In the genomic region with DNA sequence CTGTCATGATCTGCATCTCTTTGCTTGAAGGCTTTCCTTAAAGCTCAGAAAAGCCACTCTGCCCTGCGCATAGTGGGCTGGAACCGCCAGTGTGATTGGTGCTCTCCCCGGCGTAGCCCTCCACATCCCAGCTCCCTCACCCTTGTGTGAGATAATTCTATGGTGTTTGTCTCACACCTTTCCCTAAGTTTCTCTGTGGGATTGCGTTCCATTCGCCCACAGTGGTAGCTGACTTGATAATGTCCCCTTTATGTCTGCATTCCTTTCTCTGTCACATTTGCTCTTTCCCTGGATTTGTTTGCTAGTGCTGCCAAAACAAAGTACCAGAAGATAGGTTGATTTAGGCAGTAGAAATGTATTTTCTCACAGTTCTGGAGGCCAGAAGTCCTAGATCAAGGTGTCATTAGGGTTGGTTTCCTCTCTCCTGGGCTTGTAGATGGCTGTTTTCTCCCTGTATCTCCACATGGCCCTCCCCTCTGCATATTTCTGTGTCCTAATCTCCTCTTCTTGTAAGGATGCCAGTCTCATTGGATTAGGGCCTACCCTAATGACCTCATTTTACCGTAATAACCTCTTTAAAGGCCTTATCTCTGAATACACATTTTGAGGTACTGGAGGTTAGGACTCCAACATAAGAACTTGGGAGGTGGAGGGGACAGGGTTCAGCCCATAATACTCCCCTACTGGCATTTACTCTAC, we compare ENCODE assay signal across 1 cellular context.
TF ChIP-seq lines count a peak whose summit lies in the region.

No MANE protein-coding gene starts in this region.

TF ChIP-seq in HepG2, 621 proteins besides CTCF, POLR2A, EP300 and RAD21 (continued from another document and continues in another):
- TF ChIP-seq, protein P1, sequence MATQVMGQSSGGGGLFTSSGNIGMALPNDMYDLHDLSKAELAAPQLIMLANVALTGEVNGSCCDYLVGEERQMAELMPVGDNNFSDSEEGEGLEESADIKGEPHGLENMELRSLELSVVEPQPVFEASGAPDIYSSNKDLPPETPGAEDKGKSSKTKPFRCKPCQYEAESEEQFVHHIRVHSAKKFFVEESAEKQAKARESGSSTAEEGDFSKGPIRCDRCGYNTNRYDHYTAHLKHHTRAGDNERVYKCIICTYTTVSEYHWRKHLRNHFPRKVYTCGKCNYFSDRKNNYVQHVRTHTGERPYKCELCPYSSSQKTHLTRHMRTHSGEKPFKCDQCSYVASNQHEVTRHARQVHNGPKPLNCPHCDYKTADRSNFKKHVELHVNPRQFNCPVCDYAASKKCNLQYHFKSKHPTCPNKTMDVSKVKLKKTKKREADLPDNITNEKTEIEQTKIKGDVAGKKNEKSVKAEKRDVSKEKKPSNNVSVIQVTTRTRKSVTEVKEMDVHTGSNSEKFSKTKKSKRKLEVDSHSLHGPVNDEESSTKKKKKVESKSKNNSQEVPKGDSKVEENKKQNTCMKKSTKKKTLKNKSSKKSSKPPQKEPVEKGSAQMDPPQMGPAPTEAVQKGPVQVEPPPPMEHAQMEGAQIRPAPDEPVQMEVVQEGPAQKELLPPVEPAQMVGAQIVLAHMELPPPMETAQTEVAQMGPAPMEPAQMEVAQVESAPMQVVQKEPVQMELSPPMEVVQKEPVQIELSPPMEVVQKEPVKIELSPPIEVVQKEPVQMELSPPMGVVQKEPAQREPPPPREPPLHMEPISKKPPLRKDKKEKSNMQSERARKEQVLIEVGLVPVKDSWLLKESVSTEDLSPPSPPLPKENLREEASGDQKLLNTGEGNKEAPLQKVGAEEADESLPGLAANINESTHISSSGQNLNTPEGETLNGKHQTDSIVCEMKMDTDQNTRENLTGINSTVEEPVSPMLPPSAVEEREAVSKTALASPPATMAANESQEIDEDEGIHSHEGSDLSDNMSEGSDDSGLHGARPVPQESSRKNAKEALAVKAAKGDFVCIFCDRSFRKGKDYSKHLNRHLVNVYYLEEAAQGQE (IDR thresholded peaks at IDR 0.05; ENCODE audit: borderline replicate concordance in 1 of 2, low read depth in 1 of 2, low read length in 2 of 2) = no peak
- no peak for TF ChIP-seq ZMYM3 (CRISPR knock-in tag; IDR thresholded peaks at IDR 0.05)
- no peak for TF ChIP-seq HOXA5 (CRISPR knock-in tag; IDR thresholded peaks at IDR 0.05)
- TF ChIP-seq NR2F1 (CRISPR knock-in tag; IDR thresholded peaks at IDR 0.05) = no peak
- TF ChIP-seq SOX5 (CRISPR knock-in tag; IDR thresholded peaks at IDR 0.05; ENCODE audit: borderline replicate concordance) = peak; percentile 21; the same call in 1 of the 2 replicates
- no peak for TF ChIP-seq ZNF570 (CRISPR knock-in tag; IDR thresholded peaks at IDR 0.05; ENCODE audit: borderline replicate concordance)
- TF ChIP-seq ZSCAN21 (CRISPR knock-in tag; IDR thresholded peaks at IDR 0.05; ENCODE audit: borderline replicate concordance) = no peak
- no peak for TF ChIP-seq ZFYVE20 (CRISPR knock-in tag; IDR thresholded peaks at IDR 0.05; ENCODE audit: borderline replicate concordance, low read depth)
- no peak for TF ChIP-seq ZSCAN9 (CRISPR knock-in tag; IDR thresholded peaks at IDR 0.05; ENCODE audit: borderline replicate concordance)
- TF ChIP-seq TAF1 (CRISPR knock-in tag; IDR thresholded peaks at IDR 0.05) = no peak
- no peak for TF ChIP-seq NCOA5 (CRISPR knock-in tag; IDR thresholded peaks at IDR 0.05)
- TF ChIP-seq CEBPB (IDR thresholded peaks at IDR 0.05; ENCODE audit: borderline replicate concordance, low read depth, low read length) = no peak
- peak; percentile 98 for TF ChIP-seq GZF1 (CRISPR knock-in tag; IDR thresholded peaks at IDR 0.05)
- TF ChIP-seq THYN1 (CRISPR knock-in tag; IDR thresholded peaks at IDR 0.05; ENCODE audit: borderline replicate concordance, low read depth) = 0 out of 2 replicates have a peak, but pooled peaks have one; percentile 31
- TF ChIP-seq, protein P2, sequence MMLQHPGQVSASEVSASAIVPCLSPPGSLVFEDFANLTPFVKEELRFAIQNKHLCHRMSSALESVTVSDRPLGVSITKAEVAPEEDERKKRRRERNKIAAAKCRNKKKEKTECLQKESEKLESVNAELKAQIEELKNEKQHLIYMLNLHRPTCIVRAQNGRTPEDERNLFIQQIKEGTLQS (CRISPR knock-in tag; IDR thresholded peaks at IDR 0.05) = no peak
- TF ChIP-seq ZFY (CRISPR knock-in tag; IDR thresholded peaks at IDR 0.05) = 0 out of 2 replicates have a peak, but pooled peaks have one; percentile 19
- TF ChIP-seq, protein P3, sequence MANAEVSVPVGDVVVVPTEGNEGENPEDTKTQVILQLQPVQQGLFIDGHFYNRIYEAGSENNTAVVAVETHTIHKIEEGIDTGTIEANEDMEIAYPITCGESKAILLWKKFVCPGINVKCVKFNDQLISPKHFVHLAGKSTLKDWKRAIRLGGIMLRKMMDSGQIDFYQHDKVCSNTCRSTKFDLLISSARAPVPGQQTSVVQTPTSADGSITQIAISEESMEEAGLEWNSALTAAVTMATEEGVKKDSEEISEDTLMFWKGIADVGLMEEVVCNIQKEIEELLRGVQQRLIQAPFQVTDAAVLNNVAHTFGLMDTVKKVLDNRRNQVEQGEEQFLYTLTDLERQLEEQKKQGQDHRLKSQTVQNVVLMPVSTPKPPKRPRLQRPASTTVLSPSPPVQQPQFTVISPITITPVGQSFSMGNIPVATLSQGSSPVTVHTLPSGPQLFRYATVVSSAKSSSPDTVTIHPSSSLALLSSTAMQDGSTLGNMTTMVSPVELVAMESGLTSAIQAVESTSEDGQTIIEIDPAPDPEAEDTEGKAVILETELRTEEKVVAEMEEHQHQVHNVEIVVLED (CRISPR knock-in tag; IDR thresholded peaks at IDR 0.05; ENCODE audit: borderline replicate concordance) = no peak
- TF ChIP-seq RXRA (CRISPR knock-in tag; IDR thresholded peaks at IDR 0.05) = no peak
- TF ChIP-seq, protein P4, sequence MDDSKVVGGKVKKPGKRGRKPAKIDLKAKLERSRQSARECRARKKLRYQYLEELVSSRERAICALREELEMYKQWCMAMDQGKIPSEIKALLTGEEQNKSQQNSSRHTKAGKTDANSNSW (CRISPR knock-in tag; IDR thresholded peaks at IDR 0.05; ENCODE audit: borderline replicate concordance) = no peak
- TF ChIP-seq ZNF605 (CRISPR knock-in tag; IDR thresholded peaks at IDR 0.05) = no peak
- 0 out of 2 replicates have a peak, but pooled peaks have one; percentile 24 for TF ChIP-seq HMG20A (CRISPR knock-in tag; IDR thresholded peaks at IDR 0.05; ENCODE audit: borderline replicate concordance)
- TF ChIP-seq, protein P5, sequence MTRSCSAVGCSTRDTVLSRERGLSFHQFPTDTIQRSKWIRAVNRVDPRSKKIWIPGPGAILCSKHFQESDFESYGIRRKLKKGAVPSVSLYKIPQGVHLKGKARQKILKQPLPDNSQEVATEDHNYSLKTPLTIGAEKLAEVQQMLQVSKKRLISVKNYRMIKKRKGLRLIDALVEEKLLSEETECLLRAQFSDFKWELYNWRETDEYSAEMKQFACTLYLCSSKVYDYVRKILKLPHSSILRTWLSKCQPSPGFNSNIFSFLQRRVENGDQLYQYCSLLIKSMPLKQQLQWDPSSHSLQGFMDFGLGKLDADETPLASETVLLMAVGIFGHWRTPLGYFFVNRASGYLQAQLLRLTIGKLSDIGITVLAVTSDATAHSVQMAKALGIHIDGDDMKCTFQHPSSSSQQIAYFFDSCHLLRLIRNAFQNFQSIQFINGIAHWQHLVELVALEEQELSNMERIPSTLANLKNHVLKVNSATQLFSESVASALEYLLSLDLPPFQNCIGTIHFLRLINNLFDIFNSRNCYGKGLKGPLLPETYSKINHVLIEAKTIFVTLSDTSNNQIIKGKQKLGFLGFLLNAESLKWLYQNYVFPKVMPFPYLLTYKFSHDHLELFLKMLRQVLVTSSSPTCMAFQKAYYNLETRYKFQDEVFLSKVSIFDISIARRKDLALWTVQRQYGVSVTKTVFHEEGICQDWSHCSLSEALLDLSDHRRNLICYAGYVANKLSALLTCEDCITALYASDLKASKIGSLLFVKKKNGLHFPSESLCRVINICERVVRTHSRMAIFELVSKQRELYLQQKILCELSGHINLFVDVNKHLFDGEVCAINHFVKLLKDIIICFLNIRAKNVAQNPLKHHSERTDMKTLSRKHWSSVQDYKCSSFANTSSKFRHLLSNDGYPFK (CRISPR knock-in tag; IDR thresholded peaks at IDR 0.05; ENCODE audit: borderline replicate concordance) = no peak
- TF ChIP-seq KLF16 (CRISPR knock-in tag; IDR thresholded peaks at IDR 0.05) = no peak
- TF ChIP-seq ZNF383 (CRISPR knock-in tag; IDR thresholded peaks at IDR 0.05; ENCODE audit: borderline replicate concordance) = no peak
- TF ChIP-seq MTF2 (CRISPR knock-in tag; IDR thresholded peaks at IDR 0.05; ENCODE audit: borderline replicate concordance) = no peak
- TF ChIP-seq, protein P6, sequence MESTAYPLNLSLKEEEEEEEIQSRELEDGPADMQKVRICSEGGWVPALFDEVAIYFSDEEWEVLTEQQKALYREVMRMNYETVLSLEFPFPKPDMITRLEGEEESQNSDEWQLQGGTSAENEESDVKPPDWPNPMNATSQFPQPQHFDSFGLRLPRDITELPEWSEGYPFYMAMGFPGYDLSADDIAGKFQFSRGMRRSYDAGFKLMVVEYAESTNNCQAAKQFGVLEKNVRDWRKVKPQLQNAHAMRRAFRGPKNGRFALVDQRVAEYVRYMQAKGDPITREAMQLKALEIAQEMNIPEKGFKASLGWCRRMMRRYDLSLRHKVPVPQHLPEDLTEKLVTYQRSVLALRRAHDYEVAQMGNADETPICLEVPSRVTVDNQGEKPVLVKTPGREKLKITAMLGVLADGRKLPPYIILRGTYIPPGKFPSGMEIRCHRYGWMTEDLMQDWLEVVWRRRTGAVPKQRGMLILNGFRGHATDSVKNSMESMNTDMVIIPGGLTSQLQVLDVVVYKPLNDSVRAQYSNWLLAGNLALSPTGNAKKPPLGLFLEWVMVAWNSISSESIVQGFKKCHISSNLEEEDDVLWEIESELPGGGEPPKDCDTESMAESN (CRISPR knock-in tag; conservative IDR thresholded peaks at IDR 0.05) = no peak
- TF ChIP-seq KMT2A (CRISPR knock-in tag; IDR thresholded peaks at IDR 0.05) = no peak
- TF ChIP-seq ZNF644 (CRISPR knock-in tag; IDR thresholded peaks at IDR 0.05; ENCODE audit: low read depth) = no peak
- TF ChIP-seq NFE2L2 (IDR thresholded peaks at IDR 0.05; ENCODE audit: low read length) = no peak
- TF ChIP-seq SSRP1 (CRISPR knock-in tag; IDR thresholded peaks at IDR 0.05) = no peak
- peak; percentile 1; the same call in 1 of the 2 replicates for TF ChIP-seq ZNF772 (CRISPR knock-in tag; IDR thresholded peaks at IDR 0.05)
- no peak for TF ChIP-seq RBM39 (IDR thresholded peaks at IDR 0.05; ENCODE audit: low read depth, low read length, poor library complexity, severe bottlenecking)
- no peak for TF ChIP-seq SRSF4 (IDR thresholded peaks at IDR 0.05; ENCODE audit: low read depth, low read length, poor library complexity, severe bottlenecking)
- TF ChIP-seq, protein P7, sequence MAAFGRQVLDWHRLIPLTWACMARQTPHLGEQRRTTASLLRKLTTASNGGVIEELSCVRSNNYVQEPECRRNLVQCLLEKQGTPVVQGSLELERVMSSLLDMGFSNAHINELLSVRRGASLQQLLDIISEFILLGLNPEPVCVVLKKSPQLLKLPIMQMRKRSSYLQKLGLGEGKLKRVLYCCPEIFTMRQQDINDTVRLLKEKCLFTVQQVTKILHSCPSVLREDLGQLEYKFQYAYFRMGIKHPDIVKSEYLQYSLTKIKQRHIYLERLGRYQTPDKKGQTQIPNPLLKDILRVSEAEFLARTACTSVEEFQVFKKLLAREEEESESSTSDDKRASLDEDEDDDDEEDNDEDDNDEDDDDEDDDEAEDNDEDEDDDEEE (CRISPR knock-in tag; IDR thresholded peaks at IDR 0.05) = no peak
- no peak for TF ChIP-seq ZNF790 (CRISPR knock-in tag; IDR thresholded peaks at IDR 0.05; ENCODE audit: borderline replicate concordance)
- TF ChIP-seq HNRNPH1 (optimal IDR thresholded peaks at IDR 0.05; ENCODE audit: low read depth, low read length) = no peak
- TF ChIP-seq, protein P8, sequence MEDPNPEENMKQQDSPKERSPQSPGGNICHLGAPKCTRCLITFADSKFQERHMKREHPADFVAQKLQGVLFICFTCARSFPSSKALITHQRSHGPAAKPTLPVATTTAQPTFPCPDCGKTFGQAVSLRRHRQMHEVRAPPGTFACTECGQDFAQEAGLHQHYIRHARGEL (CRISPR knock-in tag; IDR thresholded peaks at IDR 0.05) = no peak
- peak; percentile 47; the same call in 1 of the 2 replicates for TF ChIP-seq TBX2 (CRISPR knock-in tag; IDR thresholded peaks at IDR 0.05; ENCODE audit: borderline replicate concordance)
- no peak for TF ChIP-seq TBL1XR1 (IDR thresholded peaks at IDR 0.05; ENCODE audit: borderline replicate concordance, low read length, partially characterized antibody)
- TF ChIP-seq NFIB (CRISPR knock-in tag; IDR thresholded peaks at IDR 0.05; ENCODE audit: borderline replicate concordance) = no peak
- no peak for TF ChIP-seq ZNF235 (CRISPR knock-in tag; IDR thresholded peaks at IDR 0.05; ENCODE audit: borderline replicate concordance)
- TF ChIP-seq, protein P9, sequence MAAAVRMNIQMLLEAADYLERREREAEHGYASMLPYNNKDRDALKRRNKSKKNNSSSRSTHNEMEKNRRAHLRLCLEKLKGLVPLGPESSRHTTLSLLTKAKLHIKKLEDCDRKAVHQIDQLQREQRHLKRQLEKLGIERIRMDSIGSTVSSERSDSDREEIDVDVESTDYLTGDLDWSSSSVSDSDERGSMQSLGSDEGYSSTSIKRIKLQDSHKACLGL (CRISPR knock-in tag; IDR thresholded peaks at IDR 0.05) = no peak
- 0 out of 2 replicates have a peak, but pooled peaks have one; percentile 11 for TF ChIP-seq PPARG (CRISPR knock-in tag; conservative IDR thresholded peaks at IDR 0.05)
- TF ChIP-seq KDM3A (CRISPR knock-in tag; IDR thresholded peaks at IDR 0.05; ENCODE audit: low read depth) = no peak
- no peak for TF ChIP-seq ZNF292 (CRISPR knock-in tag; IDR thresholded peaks at IDR 0.05; ENCODE audit: borderline replicate concordance, low read depth)
- TF ChIP-seq JARID2 (CRISPR knock-in tag; IDR thresholded peaks at IDR 0.05; ENCODE audit: insufficient replicate concordance) = no peak
- no peak for TF ChIP-seq REXO4 (CRISPR knock-in tag; IDR thresholded peaks at IDR 0.05; ENCODE audit: borderline replicate concordance)
- TF ChIP-seq, protein P10, sequence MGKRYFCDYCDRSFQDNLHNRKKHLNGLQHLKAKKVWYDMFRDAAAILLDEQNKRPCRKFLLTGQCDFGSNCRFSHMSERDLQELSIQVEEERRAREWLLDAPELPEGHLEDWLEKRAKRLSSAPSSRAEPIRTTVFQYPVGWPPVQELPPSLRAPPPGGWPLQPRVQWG (CRISPR knock-in tag; IDR thresholded peaks at IDR 0.05; ENCODE audit: borderline replicate concordance, low read depth) = no peak
- TF ChIP-seq CREB1 (IDR thresholded peaks at IDR 0.05) = no peak
- peak; percentile 25; the same call in 1 of the 2 replicates for TF ChIP-seq CREB1 (CRISPR knock-in tag; IDR thresholded peaks at IDR 0.05)
- TF ChIP-seq, protein P11, sequence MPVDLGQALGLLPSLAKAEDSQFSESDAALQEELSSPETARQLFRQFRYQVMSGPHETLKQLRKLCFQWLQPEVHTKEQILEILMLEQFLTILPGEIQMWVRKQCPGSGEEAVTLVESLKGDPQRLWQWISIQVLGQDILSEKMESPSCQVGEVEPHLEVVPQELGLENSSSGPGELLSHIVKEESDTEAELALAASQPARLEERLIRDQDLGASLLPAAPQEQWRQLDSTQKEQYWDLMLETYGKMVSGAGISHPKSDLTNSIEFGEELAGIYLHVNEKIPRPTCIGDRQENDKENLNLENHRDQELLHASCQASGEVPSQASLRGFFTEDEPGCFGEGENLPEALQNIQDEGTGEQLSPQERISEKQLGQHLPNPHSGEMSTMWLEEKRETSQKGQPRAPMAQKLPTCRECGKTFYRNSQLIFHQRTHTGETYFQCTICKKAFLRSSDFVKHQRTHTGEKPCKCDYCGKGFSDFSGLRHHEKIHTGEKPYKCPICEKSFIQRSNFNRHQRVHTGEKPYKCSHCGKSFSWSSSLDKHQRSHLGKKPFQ (CRISPR knock-in tag; IDR thresholded peaks at IDR 0.05; ENCODE audit: insufficient replicate concordance) = no peak
- no peak for TF ChIP-seq NPAS2 (CRISPR knock-in tag; IDR thresholded peaks at IDR 0.05; ENCODE audit: borderline replicate concordance)
- TF ChIP-seq NONO (IDR thresholded peaks at IDR 0.05) = no peak
- no peak for TF ChIP-seq NONO (CRISPR knock-in tag; conservative IDR thresholded peaks at IDR 0.05)
